Comparison of ENCODE assay signal across 8 cellular contexts in genomic region chr10:101291254-101292193, GRCh38.
DNase-seq lines count a peak whose midpoint lies in the region; ATAC-seq lines count a peak whose summit lies in the region.

No MANE protein-coding gene starts in this region.

- H3K4me1 Mint-ChIP-seq in naive B cell: peaks cover 8 to 21% (median 12%) of the 10 kb centered on the region in 3 donors

- no peaks in the 10 kb centered on the region for H3F3A ChIP-seq in GM23248 (ENCODE audit: insufficient read depth)

- H3K79me2 ChIP-seq in ACC112 (ENCODE audit: control insufficient read depth, insufficient read depth, low read length, unreplicated experiment) (no peaks in the 10 kb centered on the region), GM23248 (ENCODE audit: insufficient read depth) (no peaks in the 10 kb centered on the region)

- no peaks in the 10 kb centered on the region for H4K20me1 ChIP-seq in GM23248 (ENCODE audit: insufficient read depth)

- 3 to 4% methylated on average over 50 to 58 of the region's 70 CpGs for WGBS in GM23248 (ENCODE audit: low coverage in 1 of 2, low lambda C conversion rate in 2 of 2, missing lambda C conversion rate in 2 of 2), 2 experiments

- H3K4me2 ChIP-seq in GM23248 (ENCODE audit: unreplicated experiment): peak overlapping the region; percentile 94

- H3K9ac ChIP-seq in GM23248: peak overlapping the region; percentile 26; the same call in 1 of the 2 replicates
- H3K9ac ChIP-seq in subcutaneous abdominal adipose tissue (ENCODE audit: low read length in 5 of 5): no peak overlapping the region

- H3K36me3 Mint-ChIP-seq in naive B cell: peaks cover 0 to 12% of the 10 kb centered on the region in 2 donors

- H3K9me3 ChIP-seq in GM23248 (ENCODE audit: low read depth) (no peaks in the 10 kb centered on the region), subcutaneous abdominal adipose tissue (ENCODE audit: control insufficient read depth in 5 of 5, low read length in 5 of 5) (no peaks in the 10 kb centered on the region)

- H3K27me3 ChIP-seq in ACC112 (ENCODE audit: insufficient read depth, low read length): peaks cover 70% of the 10 kb centered on the region
- peaks cover 66% of the 10 kb centered on the region for H3K27me3 ChIP-seq in GM23248 (replicated peaks; ENCODE audit: insufficient read depth)
- peaks cover 33 to 74% (median 44%) of the 10 kb centered on the region in 5 donors for H3K27me3 ChIP-seq in subcutaneous abdominal adipose tissue (ENCODE audit: control insufficient read depth in 5 of 5, insufficient read depth in 4 of 5, low read length in 5 of 5)

- H3K27ac Mint-ChIP-seq in naive B cell: peak overlapping the region in 1 of 6 donors; percentile 81

- H3K4me3 ChIP-seq in ACC112 (ENCODE audit: low read depth, low read length) (peak overlapping the region; percentile 81), GM23248 (peak overlapping the region; percentile 78), subcutaneous abdominal adipose tissue (ENCODE audit: low read depth in 1 of 5, low read length in 5 of 5) (peak overlapping the region in 4 of 5 donors; percentile 43 to 64 (median 56))

- H3K36me3 ChIP-seq in ACC112 (ENCODE audit: insufficient read depth, low read length) (no peaks in the 10 kb centered on the region), GM23248 (ENCODE audit: low read depth) (no peaks in the 10 kb centered on the region), subcutaneous abdominal adipose tissue (ENCODE audit: control insufficient read depth in 5 of 5, insufficient read depth in 5 of 5, low read length in 5 of 5) (no peaks in the 10 kb centered on the region)

- H2AFZ ChIP-seq in ACC112 (ENCODE audit: low read length, unreplicated experiment) (peak overlapping the region; percentile 76), GM23248 (peak overlapping the region; percentile 90)

- H3K27ac ChIP-seq in ACC112 (ENCODE audit: low read depth, low read length): no peak overlapping the region
- H3K27ac ChIP-seq in GM23248: no peak overlapping the region
- H3K27ac ChIP-seq in subcutaneous abdominal adipose tissue (ENCODE audit: low read depth, low read length): no peak overlapping the region

- DNase-seq in GM23248 (peak; percentile 54), NCI-H82 treated with DMSO at 0.1 percent for 48 hours (lab: John Stamatoyannopoulos, UW; ENCODE audit: unreplicated experiment) (peak; percentile 71), activated T-cell treated with anti-CD3 and anti-CD28 coated beads for 1 hour (ENCODE audit: low read depth) (peak; percentile 41), epidermal melanocyte (ENCODE audit: insufficient read length, low spot score) (peak; percentile 50), naive B cell (peak; percentile 35)

- peaks cover 6% of the 10 kb centered on the region for H3K4me1 ChIP-seq in ACC112 (ENCODE audit: control insufficient read depth, insufficient read depth, low read length, unreplicated experiment)
- 0 out of 2 replicates have a peak, but pooled peaks cover 3% of the 10 kb centered on the region for H3K4me1 ChIP-seq in GM23248 (ENCODE audit: insufficient read depth)
- H3K4me1 ChIP-seq in subcutaneous abdominal adipose tissue (ENCODE audit: control insufficient read depth in 5 of 5, insufficient read depth in 5 of 5, low read length in 5 of 5): peaks cover 0 to 19% (median 18%) of the 10 kb centered on the region in 5 donors

- peaks cover 0 to 2% (median 0%) of the 10 kb centered on the region in 7 donors for H3K9me3 Mint-ChIP-seq in naive B cell

- in situ Hi-C loops in GM23248 (cut with MboI): no loop called here

- ATAC-seq in naive B cell (ENCODE audit: low read depth in 2 of 2) (peak; percentile 71 to 74), GM18873 (IDR thresholded peaks at IDR 0.05; ENCODE audit: low FRiP score, unreplicated experiment) (no peak)

- peaks cover 72 to 87% (median 85%) of the 10 kb centered on the region in 3 donors for H3K27me3 Mint-ChIP-seq in naive B cell

- H3K9me2 ChIP-seq in GM23248 (ENCODE audit: insufficient read depth): no peaks in the 10 kb centered on the region

- peak overlapping the region; percentile 56 to 94 (median 88) for H3K4me3 Mint-ChIP-seq in naive B cell
